In the genomic region with DNA sequence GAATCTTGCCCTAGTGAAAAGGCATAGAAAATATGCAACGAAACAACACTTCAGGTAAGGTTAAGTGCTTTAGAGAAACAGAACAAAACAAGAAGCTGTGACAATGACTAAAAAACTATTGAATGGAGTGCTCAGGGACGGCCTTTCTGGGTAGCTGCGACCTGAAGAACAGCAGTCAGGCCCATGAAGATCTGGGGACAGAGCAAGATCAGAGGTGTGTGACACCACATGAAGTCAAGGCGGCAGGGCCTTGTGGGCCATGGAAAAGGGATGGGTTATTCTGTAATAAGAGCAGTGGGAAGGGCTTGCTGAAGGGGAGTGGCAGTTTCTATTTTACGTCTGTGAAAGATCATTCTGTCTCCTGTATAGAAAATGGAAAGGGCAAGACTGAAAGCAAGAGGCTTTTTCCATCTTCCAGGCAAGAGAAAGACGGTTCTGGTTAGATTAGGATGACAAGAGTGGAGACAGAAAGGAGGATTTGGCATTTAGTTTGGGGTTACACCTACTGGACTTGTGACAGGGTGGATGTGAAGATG, we compare ENCODE assay signal across 1 cellular context.
TF ChIP-seq lines count a peak whose summit lies in the region.

No MANE protein-coding gene starts in this region.

TF ChIP-seq in HepG2, 621 proteins besides CTCF, POLR2A, EP300 and RAD21:
- TF ChIP-seq ZBTB1 (CRISPR knock-in tag; IDR thresholded peaks at IDR 0.05; ENCODE audit: borderline replicate concordance): no peak
- no peak for TF ChIP-seq ZSCAN25 (CRISPR knock-in tag; IDR thresholded peaks at IDR 0.05)
- TF ChIP-seq HNF4G (IDR thresholded peaks at IDR 0.05; ENCODE audit: borderline replicate concordance, low read depth, low read length): no peak
- no peak for TF ChIP-seq HNF4G (CRISPR knock-in tag; IDR thresholded peaks at IDR 0.05; ENCODE audit: borderline replicate concordance, low read depth)
- TF ChIP-seq, protein P1, sequence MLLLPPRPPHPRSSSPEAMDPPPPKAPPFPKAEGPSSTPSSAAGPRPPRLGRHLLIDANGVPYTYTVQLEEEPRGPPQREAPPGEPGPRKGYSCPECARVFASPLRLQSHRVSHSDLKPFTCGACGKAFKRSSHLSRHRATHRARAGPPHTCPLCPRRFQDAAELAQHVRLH (CRISPR knock-in tag; IDR thresholded peaks at IDR 0.05; ENCODE audit: borderline replicate concordance, low read depth): no peak
- TF ChIP-seq ZNF282 (IDR thresholded peaks at IDR 0.05; ENCODE audit: partially characterized antibody): no peak
- no peak for TF ChIP-seq TCF7 (IDR thresholded peaks at IDR 0.05; ENCODE audit: low read depth)
- TF ChIP-seq ATF7 (IDR thresholded peaks at IDR 0.05): no peak
- TF ChIP-seq ATF7 (CRISPR knock-in tag; IDR thresholded peaks at IDR 0.05): no peak
- no peak for TF ChIP-seq KLF12 (CRISPR knock-in tag; IDR thresholded peaks at IDR 0.05; ENCODE audit: borderline replicate concordance)
- TF ChIP-seq ARHGAP35 (CRISPR knock-in tag; IDR thresholded peaks at IDR 0.05; ENCODE audit: borderline replicate concordance): no peak
- TF ChIP-seq SIX1 (CRISPR knock-in tag; IDR thresholded peaks at IDR 0.05; ENCODE audit: borderline replicate concordance): no peak
- TF ChIP-seq KLF15 (CRISPR knock-in tag; IDR thresholded peaks at IDR 0.05; ENCODE audit: borderline replicate concordance): no peak
- TF ChIP-seq PHB2 (IDR thresholded peaks at IDR 0.05; ENCODE audit: partially characterized antibody): no peak
- no peak for TF ChIP-seq GFI1 (CRISPR knock-in tag; IDR thresholded peaks at IDR 0.05; ENCODE audit: borderline replicate concordance)
- TF ChIP-seq ZNF713 (CRISPR knock-in tag; IDR thresholded peaks at IDR 0.05): no peak
- TF ChIP-seq MEIS2 (CRISPR knock-in tag; IDR thresholded peaks at IDR 0.05): no peak
- TF ChIP-seq ZNF235 (CRISPR knock-in tag; IDR thresholded peaks at IDR 0.05; ENCODE audit: borderline replicate concordance): no peak
